In the genomic region with DNA sequence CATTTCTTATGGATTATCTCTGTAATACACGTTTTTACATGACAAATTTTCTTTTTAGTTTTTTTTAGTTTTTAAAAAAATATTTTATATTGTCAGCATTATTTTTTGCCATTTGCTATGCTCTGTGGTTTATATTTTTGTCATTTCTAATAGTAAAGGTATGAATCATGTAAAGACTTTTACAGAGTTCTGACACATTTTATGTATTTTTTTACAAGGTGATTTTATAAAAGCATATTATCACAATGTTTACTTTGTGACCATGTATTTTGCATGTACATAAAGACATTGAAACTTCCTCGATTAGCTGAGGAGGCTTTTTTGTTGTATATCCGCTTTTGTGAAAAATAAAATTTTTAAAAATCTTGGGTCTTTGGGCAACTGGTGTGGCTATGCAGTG, we compare ENCODE assay signal across 8 cellular contexts.
"Had no signal": no experiment of that assay in that cellular context is flagged by ENCODE, and none has a peak within 500 bp of the region (broad histone marks: within the 10 kb centered on the region; RNA-seq: fewer than 3 reads in every experiment).

No MANE protein-coding gene starts in this region.

- H3K4me3 ChIP-seq: GM12878 had no signal

- DNase-seq: GDM1, GF-D8 had no signal

- FAIRE-seq: G401.6, GM12878, GM12891, GM12892, GM18507, GM19239 had no signal

- ATAC-seq: GM12878 had no signal
